8 cellular contexts compared by ENCODE assay signal in genomic region chr4:47462799-47463234, GRCh38. TPM values are rescaled to one million over a fixed set of nuclear protein-coding genes. Genes with fewer than 3 reads are reported as not detected.
DNase-seq lines count a peak whose midpoint lies in the region; ATAC-seq and TF ChIP-seq lines count a peak whose summit lies in the region.

No MANE protein-coding gene starts in this region.

- in situ Hi-C loops in astrocyte of the cerebellum (cut with HindIII; ENCODE audit: low sequenced_read_pairs) = no loop called here
- in situ Hi-C loops in GM13976 (cut with MboI; ENCODE audit: low sequenced_read_pairs, unreplicated experiment) = no loop called here

- TF ChIP-seq CTCF in astrocyte of the cerebellum (IDR thresholded peaks at IDR 0.05; ENCODE audit: low read depth, low read length, missing control alignments) (no peak), thoracic aorta (IDR thresholded peaks at IDR 0.05) (no peak), GM13976 (IDR thresholded peaks at IDR 0.05; ENCODE audit: borderline replicate concordance, control extremely low read depth, extremely low read depth, insufficient read depth, missing control alignments) (no peak)

- DNase-seq in Ammon's horn (ENCODE audit: low spot score) (peak; percentile 23), astrocyte of the cerebellum (ENCODE audit: low read depth) (no peak), thoracic aorta (ENCODE audit: low spot score) (no peak), GM13976 (ENCODE audit: low spot score) (no peak), NCI-H774 (lab: John Stamatoyannopoulos, UW) (no peak)

- H3K4me3 ChIP-seq in astrocyte of the cerebellum (ENCODE audit: low read depth, low read length) (peak overlapping the region; percentile 75), thoracic aorta (peak overlapping the region; percentile 88)

- H3K27me3 ChIP-seq in layer of hippocampus (ENCODE audit: control insufficient read depth, insufficient read depth, low read length) (no peaks in the 10 kb centered on the region), thoracic aorta (replicated peaks; ENCODE audit: insufficient read depth) (no peaks in the 10 kb centered on the region)

- no peaks in the 10 kb centered on the region for H3K36me3 ChIP-seq in thoracic aorta

- no peaks in the 10 kb centered on the region for H3K9me3 ChIP-seq in thoracic aorta

- peak; percentile 26 for ATAC-seq in GM19452 (IDR thresholded peaks at IDR 0.05; ENCODE audit: unreplicated experiment)
- peak; percentile 11 for ATAC-seq in HG03575 (IDR thresholded peaks at IDR 0.05; ENCODE audit: extremely low read depth, insufficient number of reproducible peaks, low FRiP score, unreplicated experiment)
- peak; percentile 1 for ATAC-seq in thoracic aorta (ENCODE audit: insufficient number of reproducible peaks, low FRiP score, low read depth)

- H3K27ac ChIP-seq in layer of hippocampus (ENCODE audit: low read depth, low read length) (peak overlapping the region; percentile 88), thoracic aorta (peak overlapping the region; percentile 71 to 77)

- H3K4me1 ChIP-seq in thoracic aorta (ENCODE audit: control insufficient read depth in 1 of 2, low read depth in 2 of 2) = peaks cover 0 to 20% of the 10 kb centered on the region in 2 donors

RNA-seq across cellular contexts. Expression of gene COMMD8, which starts 0.7 kb away (rescaled TPM):
- 10 to 100 TPM in 1 of 2 donors, 1 to 10 TPM in 1; 7.5 to 18.4 TPM for total RNA-seq in thoracic aorta

RNA-seq across cellular contexts. Expression of gene ATP10D, which starts 22.3 kb away (rescaled TPM):
- total RNA-seq in thoracic aorta = 10 to 100 TPM; 54.2 to 96.1 TPM
